Comparison of ENCODE assay signal across 16 cellular contexts in genomic region chr12:9342614-9343353, GRCh38.
"Had no signal": no experiment of that assay in that cellular context is flagged by ENCODE, and none has a peak within 500 bp of the region (broad histone marks: within the 10 kb centered on the region; RNA-seq: fewer than 3 reads in every experiment).

No MANE protein-coding gene starts in this region.

- H3K27ac Mint-ChIP-seq: activated B cell treated with CpG ODN at 0.5 μM for 24 hours; activated CD4-positive, alpha-beta memory T cell treated with anti-CD3 and anti-CD28 coated beads, Interleukin-2, amount 10 ng/mL, durations not matched to agents 7 days and 5 days; activated naive CD4-positive, alpha-beta T cell treated with anti-CD3 and anti-CD28 coated beads, Interleukin-2, amount 50 U/mL, for 24 hours had no signal

- H3K9me3 Mint-ChIP-seq: activated B cell treated with CpG ODN at 0.5 μM for 24 hours; activated CD4-positive, alpha-beta memory T cell treated with anti-CD3 and anti-CD28 coated beads, Interleukin-2, amount 10 ng/mL, durations not matched to agents 7 days and 5 days; activated T-cell treated with anti-CD3 and anti-CD28 coated beads, Interleukin-2, amount 50 U/mL, for 4 hours; effector memory CD8-positive, alpha-beta T cell had no signal

- H3K36me3 Mint-ChIP-seq: activated naive CD4-positive, alpha-beta T cell treated with anti-CD3 and anti-CD28 coated beads, Interleukin-2, amount 50 U/mL, for 24 hours had no signal

- H3K27me3 Mint-ChIP-seq: activated B cell treated with CpG ODN at 0.5 μM for 24 hours; activated CD4-positive, alpha-beta memory T cell treated with anti-CD3 and anti-CD28 coated beads, Interleukin-2, amount 10 ng/mL, durations not matched to agents 7 days and 5 days; activated naive CD4-positive, alpha-beta T cell treated with anti-CD3 and anti-CD28 coated beads, Interleukin-2, amount 50 U/mL, for 24 hours; effector memory CD8-positive, alpha-beta T cell had no signal

- DNase-seq: activated B cell treated with CpG ODN at 0.5 μM for 24 hours; activated CD4-positive, alpha-beta memory T cell treated with anti-CD3 and anti-CD28 coated beads, Interleukin-2, amount 10 ng/mL, durations not matched to agents 7 days and 5 days; activated CD4-positive, alpha-beta T cell treated with anti-CD3 and anti-CD28 coated beads for 48 hours; activated T-cell treated with anti-CD3 and anti-CD28 coated beads, Interleukin-2, amount 50 U/mL, for 4 hours; amygdala; effector memory CD8-positive, alpha-beta T cell; hippocampal formation; islet precursor cell; lower lobe of right lung; retina; stimulated activated CD4-positive, alpha-beta T cell treated with anti-CD3 and anti-CD28 coated beads, Interleukin-12 subunit alpha, Interleukin-12 subunit beta, amount 100 ng/mL, for 4 hours; stimulated activated CD4-positive, alpha-beta T cell treated with anti-CD3 and anti-CD28 coated beads, Interleukin-1b, Interleukin-23, amount 100 ng/mL, for 48 hours; stimulated activated CD8-positive, alpha-beta memory T cell treated with anti-CD3 and anti-CD28 coated beads, Interleukin-4, amount 100 ng/mL, for 48 hours; stimulated activated naive CD4-positive, alpha-beta T cell had no signal

- H3K36me3 ChIP-seq: cardiac muscle cell, lower lobe of right lung had no signal

- H3K27ac ChIP-seq: cardiac muscle cell, lower lobe of right lung had no signal

- H3K27me3 ChIP-seq: cardiac muscle cell had no signal

- ATAC-seq: activated T-cell treated with anti-CD3 and anti-CD28 coated beads, Interleukin-2, amount 50 U/mL, for 4 hours; effector memory CD8-positive, alpha-beta T cell; lower lobe of right lung had no signal

- H3K9me3 ChIP-seq: lower lobe of right lung had no signal

- H3K4me3 Mint-ChIP-seq: activated B cell treated with CpG ODN at 0.5 μM for 24 hours; activated CD4-positive, alpha-beta memory T cell treated with anti-CD3 and anti-CD28 coated beads, Interleukin-2, amount 10 ng/mL, durations not matched to agents 7 days and 5 days; activated naive CD4-positive, alpha-beta T cell treated with anti-CD3 and anti-CD28 coated beads, Interleukin-2, amount 50 U/mL, for 24 hours; activated T-cell treated with anti-CD3 and anti-CD28 coated beads, Interleukin-2, amount 50 U/mL, for 4 hours had no signal

- H3K4me1 ChIP-seq: lower lobe of right lung had no signal

- H3K4me3 ChIP-seq: cardiac muscle cell, lower lobe of right lung had no signal

- H3K4me1 Mint-ChIP-seq: activated B cell treated with CpG ODN at 0.5 μM for 24 hours had no signal
